ENCODE assay signal across 16 cellular contexts in genomic region chr2:120587326-120587996, GRCh38.
A peak's percentile ranks its signal among the peaks of the same experiment; 100 is the strongest.
DNase-seq lines count a peak whose midpoint lies in the region; ATAC-seq and TF ChIP-seq lines count a peak whose summit lies in the region.
"Had no signal": no experiment of that assay in that cellular context is flagged by ENCODE, and none has a peak within 500 bp of the region (broad histone marks: within the 10 kb centered on the region; RNA-seq: fewer than 3 reads in every experiment).

No MANE protein-coding gene starts in this region.

- no peak for TF ChIP-seq POLR2A in esophagus squamous epithelium (IDR thresholded peaks at IDR 0.05)

- H2BK15ac ChIP-seq in mesendoderm (replicated peaks; ENCODE audit: low read depth): no peak overlapping the region

- H2BK5ac ChIP-seq in mesendoderm (ENCODE audit: low read length): no peak overlapping the region

- H3K79me1 ChIP-seq in mesendoderm (ENCODE audit: low read length): no peaks in the 10 kb centered on the region

- H3K4me3 ChIP-seq in cardiac muscle cell: peak overlapping the region; percentile 7
- H3K4me3 ChIP-seq in esophagus squamous epithelium: peak overlapping the region in 3 of 4 donors; percentile 6 to 55 (median 29)
- no peak overlapping the region for H3K4me3 ChIP-seq in mesendoderm (ENCODE audit: low read length)
- H3K4me3 ChIP-seq: SJSA1 had no signal

- H3K9me3 ChIP-seq in cardiac muscle cell (ENCODE audit: low read depth): no peaks in the 10 kb centered on the region
- no peaks in the 10 kb centered on the region for H3K9me3 ChIP-seq in esophagus squamous epithelium
- H3K9me3 ChIP-seq: SJSA1 had no signal

- no peaks in the 10 kb centered on the region for H3K36me3 Mint-ChIP-seq in type B pancreatic cell

- H3K4ac ChIP-seq in mesendoderm (ENCODE audit: low read depth, low read length): no peak overlapping the region

- no peak overlapping the region for H2BK120ac ChIP-seq in mesendoderm (ENCODE audit: low read depth, low read length)

- no peak overlapping the region for H4K5ac ChIP-seq in mesendoderm (ENCODE audit: low read length)

- no peaks in the 10 kb centered on the region for H3K36me3 ChIP-seq in cardiac muscle cell
- no peaks in the 10 kb centered on the region for H3K36me3 ChIP-seq in esophagus squamous epithelium
- H3K36me3 ChIP-seq in mesendoderm (ENCODE audit: control insufficient read depth, insufficient read depth, low read length): no peaks in the 10 kb centered on the region
- H3K36me3 ChIP-seq: SJSA1 had no signal

- H3K9me3 Mint-ChIP-seq in type B pancreatic cell: no peaks in the 10 kb centered on the region

- peak overlapping the region; percentile 56 for H3K9ac ChIP-seq in mesendoderm (ENCODE audit: low read length)

- no peak for DNase-seq in cardiac muscle cell (ENCODE audit: low read depth in 1 of 2, low spot score in 1 of 2)
- no peak for DNase-seq in left cardiac atrium
- DNase-seq in esophagus squamous epithelium (lab: John Stamatoyannopoulos, UW): no peak
- no peak for DNase-seq in mesendoderm
- no peak for DNase-seq in type B pancreatic cell (ENCODE audit: extremely low spot score, unreplicated experiment)
- DNase-seq in activated CD8-positive, alpha-beta memory T cell treated with anti-CD3 and anti-CD28 coated beads for 24 hours: no peak
- DNase-seq in CD1c-positive myeloid dendritic cell (ENCODE audit: extremely low spot score): no peak
- no peak for DNase-seq in NCI-H1092 (lab: John Stamatoyannopoulos, UW)
- DNase-seq: activated CD4-positive, alpha-beta T cell treated with anti-CD3 and anti-CD28 coated beads, Interleukin-2, amount 50 U/mL, for 1 hour; activated T-cell treated with anti-CD3 and anti-CD28 coated beads, Interleukin-2, amount 50 U/mL, for 72 hours; amniotic stem cell; HFFc6; NCI-H2107; NK-92 treated with Interleukin-12 subunit alpha and Interleukin-12 subunit beta, amount 100 ng/mL, for 24 hours; T1000 had no signal

- H3K4me2 ChIP-seq in mesendoderm (ENCODE audit: low read length): peak overlapping the region; percentile 45

- H3K27me3 Mint-ChIP-seq in type B pancreatic cell: peaks cover 59% of the 10 kb centered on the region

- no peaks in the 10 kb centered on the region for H3K79me2 ChIP-seq in mesendoderm (ENCODE audit: control insufficient read depth, insufficient read depth, low read length)

- peak overlapping the region; percentile 67 for H3K4me3 Mint-ChIP-seq in type B pancreatic cell
- H3K4me3 Mint-ChIP-seq: HFFc6 had no signal

- TF ChIP-seq CTCF in cardiac muscle cell (IDR thresholded peaks at IDR 0.05; ENCODE audit: low read depth, low read length): no peak
- TF ChIP-seq CTCF in esophagus squamous epithelium (IDR thresholded peaks at IDR 0.05): no peak
- TF ChIP-seq CTCF in type B pancreatic cell (conservative IDR thresholded peaks at IDR 0.05): peak; percentile 16

- WGBS in esophagus squamous epithelium, 2 donors: 11 to 40% methylated on average over 4 to 21 of the region's 65 CpGs
- no CpG with 5 or more reads among the region's 65 CpGs for WGBS in mesendoderm (ENCODE audit: extremely low coverage, insufficient coverage, low lambda C conversion rate)

- peaks cover 17% of the 10 kb centered on the region for H3K4me1 Mint-ChIP-seq in type B pancreatic cell (ENCODE audit: unreplicated experiment)

- no peak overlapping the region for H4K8ac ChIP-seq in mesendoderm (ENCODE audit: low read depth, low read length)

- no peak overlapping the region for H3K23ac ChIP-seq in mesendoderm (ENCODE audit: low read length)

- peak overlapping the region; percentile 15 for H3K18ac ChIP-seq in mesendoderm (ENCODE audit: low read length)

- ATAC-seq in left cardiac atrium: no peak
- ATAC-seq: activated T-cell treated with anti-CD3 and anti-CD28 coated beads, Interleukin-2, amount 50 U/mL, for 72 hours had no signal

- peaks cover 74% of the 10 kb centered on the region for H3K27me3 ChIP-seq in cardiac muscle cell
- H3K27me3 ChIP-seq in esophagus squamous epithelium: peaks cover 0 to 96% (median 5%) of the 10 kb centered on the region in 4 donors
- H3K27me3 ChIP-seq in mesendoderm (ENCODE audit: insufficient read depth, low read length, poor library complexity): peaks cover 11% of the 10 kb centered on the region

- no peak overlapping the region for H3K27ac ChIP-seq in cardiac muscle cell
- no peak overlapping the region for H3K27ac ChIP-seq in esophagus squamous epithelium
- H3K27ac ChIP-seq in mesendoderm (ENCODE audit: low read depth, low read length): no peak overlapping the region
- H3K27ac ChIP-seq: SJSA1 had no signal

- no peak overlapping the region for H2AK5ac ChIP-seq in mesendoderm (ENCODE audit: low read length)

- no peak overlapping the region for H3K27ac Mint-ChIP-seq in type B pancreatic cell
- H3K27ac Mint-ChIP-seq: activated T-cell treated with anti-CD3 and anti-CD28 coated beads, Interleukin-2, amount 50 U/mL, for 72 hours; HFFc6 had no signal

- intact Hi-C loops in left cardiac atrium (cut with DNase I) (no loop called here), esophagus squamous epithelium (cut with DNase I) (no loop called here)

- H3K4me1 ChIP-seq in cardiac muscle cell (ENCODE audit: low read depth): no peaks in the 10 kb centered on the region
- peaks cover 5 to 15% (median 12%) of the 10 kb centered on the region in 3 donors for H3K4me1 ChIP-seq in esophagus squamous epithelium
- H3K4me1 ChIP-seq in mesendoderm (ENCODE audit: control insufficient read depth, low read depth, low read length): peaks cover 2% of the 10 kb centered on the region

- peak overlapping the region; percentile 84 for H3K56ac ChIP-seq in mesendoderm (ENCODE audit: low read length)
